Comparison of ENCODE assay signal across 20 cellular contexts in the genomic region with DNA sequence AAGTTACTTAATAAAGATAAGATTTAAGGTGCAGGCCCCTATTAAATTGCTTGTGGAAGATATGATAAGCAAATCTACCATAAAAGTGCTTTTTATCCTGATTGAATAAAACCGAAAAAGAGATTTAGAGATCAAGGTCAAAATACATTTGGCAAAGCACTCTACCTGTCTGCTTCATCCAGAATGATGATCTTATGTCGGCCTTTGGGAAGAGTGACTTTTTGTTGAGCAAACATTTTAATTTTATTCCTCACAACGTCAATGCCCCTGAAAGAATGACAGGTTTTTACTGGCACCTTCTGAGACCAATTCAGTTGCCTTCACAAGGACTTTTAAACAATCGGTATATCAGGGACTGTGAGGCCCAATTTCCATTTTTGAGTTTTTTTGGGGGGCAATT. TPM values are rescaled to one million over a fixed set of nuclear protein-coding genes. Genes with fewer than 3 reads are reported as not detected.
A peak's percentile ranks its signal among the peaks of the same experiment; 100 is the strongest.
DNase-seq lines count a peak whose midpoint lies in the region; ATAC-seq, FAIRE-seq and TF ChIP-seq lines count a peak whose summit lies in the region.
"Had no signal": no experiment of that assay in that cellular context is flagged by ENCODE, and none has a peak within 500 bp of the region (broad histone marks: within the 10 kb centered on the region; RNA-seq: fewer than 3 reads in every experiment).

No MANE protein-coding gene starts in this region.

- no peak overlapping the region for H3K27ac Mint-ChIP-seq in neural crest cell (ENCODE audit: unreplicated experiment)

- no peak overlapping the region for H3K4me3 ChIP-seq in HEK293 (ENCODE audit: low read depth, low read length)
- no peak overlapping the region for H3K4me3 ChIP-seq in OCI-LY7 (ENCODE audit: low read depth, low read length, poor library complexity, severe bottlenecking)
- H3K4me3 ChIP-seq in GM12878: no peak overlapping the region
- H3K4me3 ChIP-seq: HAP-1 had no signal

- WGBS in GM12878 (ENCODE audit: insufficient coverage, insufficient replicate concordance, low lambda C conversion rate, missing lambda C conversion rate): 98% methylated on average over 4 of the region's 4 CpGs

- H3K9me3 ChIP-seq in HEK293 (ENCODE audit: control insufficient read depth, insufficient read depth, low read depth, low read length) (no peaks in the 10 kb centered on the region), OCI-LY7 (ENCODE audit: low read length) (no peaks in the 10 kb centered on the region), GM12878 (replicated peaks; ENCODE audit: control insufficient read depth, insufficient read depth, low read length) (no peaks in the 10 kb centered on the region)
- H3K9me3 ChIP-seq: HAP-1 had no signal

- H3K9ac ChIP-seq in GM12878 (ENCODE audit: control insufficient read depth, insufficient read depth, low read length): no peak overlapping the region

- H3K36me3 ChIP-seq in HEK293 (ENCODE audit: control insufficient read depth in 2 of 2, insufficient read depth in 1 of 2, low read length in 2 of 2) (peaks cover 74 to 86% of the 10 kb centered on the region in 2 experiments), OCI-LY7 (ENCODE audit: insufficient read depth, low read length) (peaks cover 94% of the 10 kb centered on the region), GM12878 (ENCODE audit: control insufficient read depth in 2 of 2, insufficient read depth in 2 of 2, low read length in 1 of 2) (peaks cover 21 to 41% of the 10 kb centered on the region in 2 experiments)

- CTCF ChIA-PET in HEK293 (lab: Yijun Ruan, JAX): no interaction called here
- CTCF ChIA-PET in OCI-LY7 (lab: Charles Lee; ENCODE audit: unreplicated experiment): no interaction called here
- CTCF ChIA-PET in GM12878 (lab: Yijun Ruan, JAX): interaction anchor here (0.8 kb wide), 1 partner anchor 14 kb away, joined by 4 read pairs; no protein-coding TSS in a partner anchor

- POLR2A ChIA-PET in HEK293 (lab: Yijun Ruan, JAX): interaction anchor here (0.7 kb wide), 1 partner anchor 282 kb away, joined by 3 read pairs; no protein-coding TSS in a partner anchor
- POLR2A ChIA-PET in OCI-LY7 (lab: Charles Lee): no interaction called here
- POLR2A ChIA-PET in GM12878 (lab: Charles Lee): interaction anchor here (0.6 kb wide), 1 partner anchor 28 kb away, joined by 3 read pairs; no protein-coding TSS in a partner anchor

- no peak for TF ChIP-seq RAD21 in GM12878 (IDR thresholded peaks at IDR 0.05; ENCODE audit: insufficient read depth, low read depth, low read length)

- DNase-seq in OCI-LY7 (ENCODE audit: low spot score) (no peak), GM12878 (ENCODE audit: low read depth, low spot score) (no peak), neural crest cell (ENCODE audit: low read depth, low spot score) (no peak), caudate nucleus (lab: John Stamatoyannopoulos, UW) (no peak), NCI-H526 treated with DMSO at 0.1 percent for 48 hours (lab: John Stamatoyannopoulos, UW) (no peak), T-helper 9 cell (no peak), NCI-H1694 (lab: John Stamatoyannopoulos, UW) (no peak)
- DNase-seq: C1 segment of cervical spinal cord; Calu3; CD4-positive, alpha-beta memory T cell; COR-L47; DMS53; EL; GDM1; GOT3 had no signal

- peak overlapping the region; percentile 41 for H3K4me3 Mint-ChIP-seq in neural crest cell
- H3K4me3 Mint-ChIP-seq: CD4-positive, alpha-beta memory T cell had no signal

- no peak for TF ChIP-seq CTCF in HEK293 (tag by site-specific recombination; IDR thresholded peaks at IDR 0.05)
- TF ChIP-seq CTCF in OCI-LY7 (conservative IDR thresholded peaks at IDR 0.05; ENCODE audit: low read length): no peak
- TF ChIP-seq CTCF in GM12878 (IDR thresholded peaks at IDR 0.05 in 2 of 3, conservative IDR thresholded peaks at IDR 0.05 in 1 of 3; ENCODE audit: control insufficient read depth in 2 of 3, extremely low read depth in 1 of 3, insufficient read depth in 1 of 3, low read depth in 3 of 3, low read length in 3 of 3): no peak
- TF ChIP-seq CTCF in neural crest cell (conservative IDR thresholded peaks at IDR 0.05): no peak

- RAD21 ChIA-PET in GM12878 (lab: Charles Lee; ENCODE audit: unreplicated experiment): no interaction called here

- SMC1A ChIA-PET in GM12878 (lab: Charles Lee; ENCODE audit: uncharacterized antibody, unreplicated experiment): no interaction called here

- no peak for TF ChIP-seq EP300 in GM12878 (IDR thresholded peaks at IDR 0.05; ENCODE audit: borderline replicate concordance in 1 of 2, control insufficient read depth in 1 of 2, low read depth in 2 of 2, low read length in 2 of 2)

- H3K4me2 ChIP-seq in OCI-LY7 (ENCODE audit: low read length): no peak overlapping the region
- H3K4me2 ChIP-seq in GM12878 (ENCODE audit: control insufficient read depth, insufficient read depth): no peak overlapping the region

- no peaks in the 10 kb centered on the region for H3K9me2 ChIP-seq in OCI-LY7 (ENCODE audit: insufficient read depth, low read length)

- H3K4me1 ChIP-seq in HEK293 (ENCODE audit: control insufficient read depth, insufficient read depth, low read length): peaks cover 2% of the 10 kb centered on the region; the same call in 1 of the 2 replicates
- peaks cover 21% of the 10 kb centered on the region for H3K4me1 ChIP-seq in OCI-LY7 (ENCODE audit: insufficient read depth, low read length, poor library complexity, severe bottlenecking)
- peaks cover 9% of the 10 kb centered on the region for H3K4me1 ChIP-seq in GM12878 (ENCODE audit: control insufficient read depth, insufficient read depth, low read length)
- H3K4me1 ChIP-seq: HAP-1 had no signal

- TF ChIP-seq POLR2A in GM12878 (IDR thresholded peaks at IDR 0.05; ENCODE audit: low read depth, low read length): no peak

- no peaks in the 10 kb centered on the region for H3K27me3 ChIP-seq in GM12878 (replicated peaks in 1 of 2; ENCODE audit: control insufficient read depth in 2 of 2, insufficient read depth in 2 of 2, low read length in 1 of 2)

- H3K27ac ChIP-seq in HEK293 (ENCODE audit: extremely low read depth, low read depth, low read length) (peak overlapping the region; percentile 16; the same call in 1 of the 2 replicates), OCI-LY7 (ENCODE audit: low read depth, low read length, poor library complexity, severe bottlenecking) (no peak overlapping the region), GM12878 (ENCODE audit: control insufficient read depth, insufficient read depth) (no peak overlapping the region), caudate nucleus (ENCODE audit: low read depth, low read length) (no peak overlapping the region)

- no peak for FAIRE-seq in GM12878 (lab: Jason Lieb, UNC)
- FAIRE-seq: GM12891, GM18507, H54 had no signal

- no peak for ATAC-seq in GM12878

- H2AFZ ChIP-seq in OCI-LY7 (ENCODE audit: low read length): no peak overlapping the region
- H2AFZ ChIP-seq in GM12878 (ENCODE audit: control insufficient read depth, low read depth, low read length): no peak overlapping the region

- no peaks in the 10 kb centered on the region for H4K20me1 ChIP-seq in OCI-LY7 (ENCODE audit: insufficient read depth, low read length)
- H4K20me1 ChIP-seq in GM12878 (ENCODE audit: control insufficient read depth, insufficient read depth): no peaks in the 10 kb centered on the region

- no peaks in the 10 kb centered on the region for H3K9me3 Mint-ChIP-seq in neural crest cell
- H3K9me3 Mint-ChIP-seq: CD4-positive, alpha-beta memory T cell had no signal

- intact Hi-C loops in OCI-LY7 (cut with micrococcal nuclease; ENCODE audit: unreplicated experiment): no loop called here
- intact Hi-C loops in GM12878 (cut with micrococcal nuclease; ENCODE audit: unreplicated experiment): no loop called here

- H3K79me2 ChIP-seq in OCI-LY7 (ENCODE audit: insufficient read depth, low read depth, low read length) (peaks cover 19% of the 10 kb centered on the region; the same call in 1 of the 2 replicates), GM12878 (ENCODE audit: control insufficient read depth, insufficient read depth, low read length) (peaks cover 8% of the 10 kb centered on the region)

- in situ Hi-C loops in GM12878 (cut with MboI): no loop called here

- no peaks in the 10 kb centered on the region for H3K4me1 Mint-ChIP-seq in neural crest cell

- BruUV-seq in OCI-LY7 (replicated peaks; lab: Mats Ljungman, UMichigan): TSS peak; percentile 43
- BruUV-seq in GM12878 (replicated peaks; lab: Mats Ljungman, UMichigan): TSS peak; percentile 41

- H3K27me3 Mint-ChIP-seq in neural crest cell (ENCODE audit: low read depth): no peaks in the 10 kb centered on the region
- H3K27me3 Mint-ChIP-seq: CD4-positive, alpha-beta memory T cell had no signal

- H3K36me3 Mint-ChIP-seq in neural crest cell (ENCODE audit: low read depth): peaks cover 20% of the 10 kb centered on the region

RNA-seq across cellular contexts. Expression of a gene that starts 7.7 kb away (rescaled TPM):
- 71.3 and 77.4 TPM in 2 replicates for total RNA-seq in OCI-LY7 (2014; rRNA removed; shearing (Covaris generic))
- total RNA-seq in OCI-LY7 (2022): 77.8 and 79.2 TPM in 2 replicates
- 17.6 and 17.8 TPM in 2 replicates for total RNA-seq in GM12878 (2013; cell fraction: nucleolus; rRNA removed)
- total RNA-seq in GM12878 (2014; rRNA removed): 95.3 and 95.8 TPM in 2 replicates
- total RNA-seq in GM12878 (2014; rRNA removed; fragmentation: Illumina TruSeq; extraction: Trizol): 87.5 and 91.9 TPM in 2 replicates
- 73.3 and 73.5 TPM in 2 replicates for total RNA-seq in GM12878 (2021)
- 29.8 TPM for polyA plus RNA-seq in GM12878 (2011; ENCODE audit: low read depth)
- polyA plus RNA-seq in GM12878 (2011; rRNA removed): 47.0 and 69.3 TPM in 2 replicates
- 67.8 and 85.5 TPM in 2 replicates for polyA plus RNA-seq in GM12878 (2011; cell fraction: cytosol; rRNA removed)
- polyA plus RNA-seq in GM12878 (2011; cell fraction: nucleus; rRNA removed): 18.8 and 27.6 TPM in 2 replicates
- polyA plus RNA-seq in GM12878 (2012): 37.5 and 41.6 TPM in 2 replicates
- 108 and 121 TPM in 2 replicates for polyA plus RNA-seq in GM12878 (2014; fragmentation: Illumina TruSeq; extraction: Trizol)
- polyA plus RNA-seq in GM12878 (2014; fragmentation: Nextera tagmentation; extraction: Ambion mirVana): 10 to 100 TPM; 25.8 to 45.2 TPM
- polyA plus RNA-seq in GM12878 (2014; rRNA removed): 89.9 and 92.7 TPM in 2 replicates
- polyA plus RNA-seq in GM12878 (2016; fragmentation: Nextera tagmentation; extraction: Ambion mirVana): 100 to 1,000 TPM; 135 to 145 TPM
- polyA minus RNA-seq in GM12878 (2011; rRNA and poly(A)+ RNA removed): 85.6 and 92.8 TPM in 2 replicates
- 34.7 and 43.0 TPM in 2 replicates for polyA minus RNA-seq in GM12878 (2011; cell fraction: cytosol; rRNA and poly(A)+ RNA removed)
- polyA minus RNA-seq in GM12878 (2011; cell fraction: nucleus; rRNA and poly(A)+ RNA removed): 12.7 and 23.5 TPM in 2 replicates
- total RNA-seq in neural crest cell: 77.0 and 80.4 TPM in 2 replicates

RNA-seq across cellular contexts. Expression of a gene that starts 36.7 kb away (rescaled TPM):
- total RNA-seq in OCI-LY7 (2014; rRNA removed; shearing (Covaris generic)): 41.1 and 48.3 TPM in 2 replicates
- 79.1 and 93.8 TPM in 2 replicates for total RNA-seq in OCI-LY7 (2022)
- 220 and 226 TPM in 2 replicates for total RNA-seq in GM12878 (2013; cell fraction: nucleolus; rRNA removed)
- 205 and 218 TPM in 2 replicates for total RNA-seq in GM12878 (2014; rRNA removed)
- total RNA-seq in GM12878 (2014; rRNA removed; fragmentation: Illumina TruSeq; extraction: Trizol): 162 and 166 TPM in 2 replicates
- 217 TPM in 2 replicates for total RNA-seq in GM12878 (2021)
- 90.0 TPM for polyA plus RNA-seq in GM12878 (2011; ENCODE audit: low read depth)
- polyA plus RNA-seq in GM12878 (2011; rRNA removed): 124 and 153 TPM in 2 replicates
- 144 and 171 TPM in 2 replicates for polyA plus RNA-seq in GM12878 (2011; cell fraction: cytosol; rRNA removed)
- polyA plus RNA-seq in GM12878 (2011; cell fraction: nucleus; rRNA removed): 154 and 158 TPM in 2 replicates
- 148 and 154 TPM in 2 replicates for polyA plus RNA-seq in GM12878 (2012)
- 104 and 177 TPM in 2 replicates for polyA plus RNA-seq in GM12878 (2014; fragmentation: Illumina TruSeq; extraction: Trizol)
- polyA plus RNA-seq in GM12878 (2014; fragmentation: Nextera tagmentation; extraction: Ambion mirVana): 10 to 100 TPM; 33.4 to 48.7 TPM
- polyA plus RNA-seq in GM12878 (2014; rRNA removed): 242 and 276 TPM in 2 replicates
- polyA plus RNA-seq in GM12878 (2016; fragmentation: Nextera tagmentation; extraction: Ambion mirVana): 100 to 1,000 TPM; 195 to 218 TPM
- polyA minus RNA-seq in GM12878 (2011; rRNA and poly(A)+ RNA removed): 76.4 and 144 TPM in 2 replicates
- polyA minus RNA-seq in GM12878 (2011; cell fraction: cytosol; rRNA and poly(A)+ RNA removed): 40.3 and 41.0 TPM in 2 replicates
- polyA minus RNA-seq in GM12878 (2011; cell fraction: nucleus; rRNA and poly(A)+ RNA removed): 59.7 and 105 TPM in 2 replicates
- total RNA-seq in neural crest cell: 0.82 and 1.1 TPM in 2 replicates

RNA-seq across cellular contexts. Expression of a gene that starts 42.7 kb away (rescaled TPM):
- 3.6 and 4.2 TPM in 2 replicates for total RNA-seq in OCI-LY7 (2014; rRNA removed; shearing (Covaris generic))
- total RNA-seq in OCI-LY7 (2022) (6.3 and 7.2 TPM in 2 replicates), GM12878 (2014; rRNA removed) (22.0 and 26.3 TPM in 2 replicates), GM12878 (2014; rRNA removed; fragmentation: Illumina TruSeq; extraction: Trizol) (26.9 and 27.4 TPM in 2 replicates), GM12878 (2021) (52.9 and 56.3 TPM in 2 replicates), neural crest cell (24.0 and 26.5 TPM in 2 replicates)
- 143 and 165 TPM in 2 replicates for total RNA-seq in GM12878 (2013; cell fraction: nucleolus; rRNA removed)
- polyA plus RNA-seq in GM12878 (2011; ENCODE audit: low read depth): 9.8 TPM
- polyA plus RNA-seq in GM12878 (2011; rRNA removed) (6.1 and 10.4 TPM in 2 replicates), GM12878 (2014; fragmentation: Illumina TruSeq; extraction: Trizol) (5.0 and 23.2 TPM in 2 replicates), GM12878 (2014; fragmentation: Nextera tagmentation; extraction: Ambion mirVana) (under 1 TPM; 0.26 to 0.82 TPM), GM12878 (2014; rRNA removed) (23.3 and 28.8 TPM in 2 replicates), GM12878 (2016; fragmentation: Nextera tagmentation; extraction: Ambion mirVana) (10 to 100 TPM; 14.8 to 18.9 TPM)
- 14.3 and 15.7 TPM in 2 replicates for polyA plus RNA-seq in GM12878 (2011; cell fraction: cytosol; rRNA removed)
- 17.4 and 26.9 TPM in 2 replicates for polyA plus RNA-seq in GM12878 (2011; cell fraction: nucleus; rRNA removed)
- polyA plus RNA-seq in GM12878 (2012): 29.2 and 33.1 TPM in 2 replicates
- 15.9 and 30.9 TPM in 2 replicates for polyA minus RNA-seq in GM12878 (2011; rRNA and poly(A)+ RNA removed)
- 18.5 and 19.4 TPM in 2 replicates for polyA minus RNA-seq in GM12878 (2011; cell fraction: cytosol; rRNA and poly(A)+ RNA removed)
- 16.9 and 27.1 TPM in 2 replicates for polyA minus RNA-seq in GM12878 (2011; cell fraction: nucleus; rRNA and poly(A)+ RNA removed)

Comparison
In these comparisons a context has a peak if more than half of its experiments do, and no peak if none do; other contexts are left out.
1. RNA of a gene that starts 36.7 kb away (total RNA-seq): 162 to 226 TPM in GM12878 and 41.1 to 93.8 TPM in OCI-LY7; 0.82 to 1.1 TPM in neural crest cell; every median in the first group is over 10 times any median in the second.